In genomic region chr1:211133393-211133840, GRCh38 we compare ENCODE assay signal across 9 cellular contexts. TPM values are rescaled to one million over a fixed set of nuclear protein-coding genes. Genes with fewer than 3 reads are reported as not detected.
A peak's percentile ranks its signal among the peaks of the same experiment; 100 is the strongest.
DNase-seq lines count a peak whose midpoint lies in the region; ATAC-seq and TF ChIP-seq lines count a peak whose summit lies in the region.
"Had no signal": no experiment of that assay in that cellular context is flagged by ENCODE, and none has a peak within 500 bp of the region (broad histone marks: within the 10 kb centered on the region; RNA-seq: fewer than 3 reads in every experiment).

No MANE protein-coding gene starts in this region.

- intact Hi-C loops in tibial artery (cut with DNase I; ENCODE audit: low total_unique reads): no loop called here

- WGBS in H9 (ENCODE audit: extremely low coverage, insufficient read length, low lambda C conversion rate): no CpG with 5 or more reads among the region's 32 CpGs

- peak overlapping the region; percentile 39 to 54 for H3K4me3 ChIP-seq in tibial artery

- no peaks in the 10 kb centered on the region for H3K4me1 ChIP-seq in H9 (ENCODE audit: insufficient read depth, low read length)
- peaks cover 0 to 22% (median 16%) of the 10 kb centered on the region in 4 donors for H3K4me1 ChIP-seq in tibial artery

- no peaks in the 10 kb centered on the region for H3K79me2 ChIP-seq in H9 (ENCODE audit: insufficient read depth, low read length)

- H4K5ac ChIP-seq in H9 (ENCODE audit: insufficient read length, low read depth, low read length): no peak overlapping the region

- no peak overlapping the region for H2BK120ac ChIP-seq in H9 (ENCODE audit: low read depth, low read length, poor library complexity, severe bottlenecking)

- DNase-seq in Ammon's horn (ENCODE audit: low spot score) (peak; percentile 31), H9 (peak; percentile 58), T follicular helper cell (ENCODE audit: low read depth) (peak; percentile 1), midbrain (lab: John Stamatoyannopoulos, UW) (peak; percentile 49), tibial artery (no peak)
- DNase-seq in effector memory CD8-positive, alpha-beta T cell: no peak

- peaks cover 42% of the 10 kb centered on the region for H3K27me3 Mint-ChIP-seq in H9 (ENCODE audit: low read depth)
- peaks cover 43 to 59% of the 10 kb centered on the region in 2 donors for H3K27me3 Mint-ChIP-seq in effector memory CD8-positive, alpha-beta T cell

- no peak overlapping the region for H3K4ac ChIP-seq in H9 (ENCODE audit: low read depth, low read length)

- peaks cover 8 to 10% of the 10 kb centered on the region in 2 experiments for H3K4me1 Mint-ChIP-seq in H9
- H3K4me1 Mint-ChIP-seq in effector memory CD8-positive, alpha-beta T cell (ENCODE audit: low read depth in 2 of 2): peaks cover 4 to 6% of the 10 kb centered on the region in 2 donors

- no peak overlapping the region for H2BK15ac ChIP-seq in H9 (ENCODE audit: low read depth, low read length)

- H3K14ac ChIP-seq in H9 (ENCODE audit: insufficient read depth, low read length): no peak overlapping the region

- no peak overlapping the region for H4K91ac ChIP-seq in H9 (ENCODE audit: insufficient read length, low read depth, low read length)

- no peaks in the 10 kb centered on the region for H4K20me1 ChIP-seq in H9 (ENCODE audit: control insufficient read depth, insufficient read depth, insufficient read length)

- no peak overlapping the region for H3K27ac Mint-ChIP-seq in H9
- no peak overlapping the region for H3K27ac Mint-ChIP-seq in effector memory CD8-positive, alpha-beta T cell

- no peak overlapping the region for H3K9ac ChIP-seq in H9 (ENCODE audit: extremely low read depth, insufficient read length, low read length)

- H3K9me3 ChIP-seq in H9 (ENCODE audit: control insufficient read depth, low read depth, low read length) (no peaks in the 10 kb centered on the region), tibial artery (no peaks in the 10 kb centered on the region)

- H3K4me2 ChIP-seq in H9 (ENCODE audit: insufficient read depth, insufficient read length, low read length): peak overlapping the region; percentile 45

- H2AK5ac ChIP-seq in H9 (ENCODE audit: insufficient read length, low read length): no peak overlapping the region

- no peaks in the 10 kb centered on the region for H3K36me3 ChIP-seq in tibial artery

- no peak overlapping the region for H3K27ac ChIP-seq in H9 (ENCODE audit: insufficient read length, low read depth, low read length)
- H3K27ac ChIP-seq in tibial artery: no peak overlapping the region

- TF ChIP-seq CTCF in H9 (conservative IDR thresholded peaks at IDR 0.05) (no peak), tibial artery (IDR thresholded peaks at IDR 0.05) (no peak)

- no peak overlapping the region for H4K8ac ChIP-seq in H9 (replicated peaks; ENCODE audit: insufficient read length, low read depth, low read length)

- H2BK20ac ChIP-seq in H9 (ENCODE audit: low read depth, low read length, poor library complexity, severe bottlenecking): no peak overlapping the region

- H3K27me3 ChIP-seq in H9 (ENCODE audit: insufficient read depth, low read length) (peaks cover 11% of the 10 kb centered on the region; the same call in 1 of the 2 replicates), tibial artery (peaks cover 0 to 28% of the 10 kb centered on the region in 2 donors)

- H3K36me3 Mint-ChIP-seq in H9 (ENCODE audit: insufficient read depth in 1 of 3, low read depth in 3 of 3): no peaks in the 10 kb centered on the region
- no peaks in the 10 kb centered on the region for H3K36me3 Mint-ChIP-seq in effector memory CD8-positive, alpha-beta T cell (ENCODE audit: insufficient read depth)

- H3K4me3 Mint-ChIP-seq in H9: peak overlapping the region; percentile 66 to 84
- H3K4me3 Mint-ChIP-seq in effector memory CD8-positive, alpha-beta T cell: peak overlapping the region; percentile 67 to 74

- H3T11ph ChIP-seq in H9 (ENCODE audit: low read length): no peak overlapping the region

- H3K18ac ChIP-seq in H9 (ENCODE audit: insufficient read length, low read depth, low read length): no peak overlapping the region

- H3K23ac ChIP-seq in H9 (ENCODE audit: insufficient read length, low read depth, low read length): no peak overlapping the region

- H2BK5ac ChIP-seq in H9 (ENCODE audit: insufficient read length, low read length): no peak overlapping the region

- H2BK12ac ChIP-seq in H9 (ENCODE audit: insufficient read length, low read depth, low read length): no peak overlapping the region

- no peaks in the 10 kb centered on the region for H3K9me3 Mint-ChIP-seq in H9
- no peaks in the 10 kb centered on the region for H3K9me3 Mint-ChIP-seq in effector memory CD8-positive, alpha-beta T cell

- ATAC-seq in effector memory CD8-positive, alpha-beta T cell (replicated peaks): peak; percentile 23
- ATAC-seq in GM21515 (IDR thresholded peaks at IDR 0.05; ENCODE audit: unreplicated experiment) (no peak), HG02981 (IDR thresholded peaks at IDR 0.05; ENCODE audit: unreplicated experiment) (no peak)

- no peaks in the 10 kb centered on the region for H3K79me1 ChIP-seq in H9 (ENCODE audit: insufficient read depth, low read depth, low read length, poor library complexity, severe bottlenecking)

- no peak overlapping the region for H3K56ac ChIP-seq in H9 (ENCODE audit: insufficient read length, low read depth, low read length)

- H2AFZ ChIP-seq in H9 (ENCODE audit: low read length): no peak overlapping the region

- peaks cover 8% of the 10 kb centered on the region for H3K23me2 ChIP-seq in H9 (ENCODE audit: insufficient read length, low read depth, low read length, poor library complexity, severe bottlenecking)

RNA-seq across cellular contexts. Expression of gene KCNH1, which starts 0.5 kb away (rescaled TPM):
- total RNA-seq in H9 (2021): 0.04 and 0.11 TPM in 2 replicates
- total RNA-seq: mononuclear cell had no signal

Comparison
In these comparisons a context has a peak if more than half of its experiments do, and no peak if none do; other contexts are left out.
1. DNase-seq: peak in Ammon's horn (single experiment), H9 (single experiment), T follicular helper cell (single experiment) and midbrain (single experiment); none in effector memory CD8-positive, alpha-beta T cell (0 of 3) and tibial artery (0 of 2).